In the genomic region with DNA sequence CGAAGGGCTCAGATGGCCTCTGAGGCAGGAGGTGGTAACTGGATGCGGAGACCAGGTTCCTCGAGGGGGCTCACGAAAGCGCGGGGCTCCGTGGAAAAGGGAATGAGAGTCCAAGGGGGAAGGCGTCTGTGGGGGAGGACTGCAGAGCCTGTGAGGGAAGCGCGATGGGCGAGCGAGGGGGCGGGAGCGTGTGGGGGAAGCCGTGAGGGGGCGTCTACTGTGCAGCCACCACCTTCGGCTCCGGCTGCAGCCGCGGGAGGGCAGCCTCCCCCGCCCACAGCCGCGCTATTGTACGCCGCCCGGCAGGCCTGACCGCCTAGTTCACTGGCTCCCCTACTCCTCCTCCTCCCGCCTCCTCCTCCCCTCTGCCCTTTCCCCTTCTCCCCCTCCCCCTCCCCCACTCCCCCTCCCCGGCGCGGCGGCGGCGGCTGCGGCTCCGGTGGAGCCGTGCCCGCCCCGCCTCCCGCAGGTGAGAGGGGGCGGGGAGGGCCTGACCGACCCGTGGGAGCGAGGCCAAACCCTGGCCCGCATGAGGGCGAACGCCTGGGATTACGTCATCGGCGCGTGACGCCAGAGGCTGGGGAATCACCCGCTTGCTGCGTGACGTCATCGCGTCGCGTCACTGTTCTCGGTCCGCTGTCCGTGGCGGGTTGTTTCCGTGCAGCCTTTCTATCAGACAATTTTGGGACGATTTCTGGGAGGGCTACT, we compare ENCODE assay signal across 8 cellular contexts. TPM values are rescaled to one million over a fixed set of nuclear protein-coding genes. Genes with fewer than 3 reads are reported as not detected.
A peak's percentile ranks its signal among the peaks of the same experiment; 100 is the strongest.
DNase-seq lines count a peak whose midpoint lies in the region; ATAC-seq, FAIRE-seq and TF ChIP-seq lines count a peak whose summit lies in the region.

Gene PAK1 (minus strand): TSS at position 294 of the 708 bp plus-strand sequence. CDS start 81,574 bp downstream, outside the sequence.

- H3K27me3 Mint-ChIP-seq in GM23338 (ENCODE audit: insufficient read depth, low read depth, poor library complexity): peaks cover 6% of the 10 kb centered on the region

- no peaks in the 10 kb centered on the region for H3K9me3 ChIP-seq in DOHH2 (ENCODE audit: control insufficient read depth, insufficient read depth, low read length)
- H3K9me3 ChIP-seq in neuronal stem cell (replicated peaks in 1 of 2; ENCODE audit: control insufficient read depth in 2 of 2, insufficient read depth in 1 of 2, low read depth in 1 of 2, low read length in 2 of 2): no peaks in the 10 kb centered on the region

- peak within 1 kb of the TSS; percentile 56 for H2AK5ac ChIP-seq in neuronal stem cell (ENCODE audit: low read depth, low read length)

- H3K9me2 ChIP-seq in DOHH2 (replicated peaks; ENCODE audit: control insufficient read depth, low read length) (no peaks in the 10 kb centered on the region), GM23338 (ENCODE audit: insufficient read depth) (no peaks in the 10 kb centered on the region)

- peak; percentile 83 for ATAC-seq in GM23338

- H4K91ac ChIP-seq in neuronal stem cell (ENCODE audit: low read depth, low read length, poor library complexity): no peak within 1 kb of the TSS

- H4K20me1 ChIP-seq in DOHH2 (ENCODE audit: control insufficient read depth, insufficient read depth, low read depth, low read length): no peaks in the 10 kb centered on the region
- H4K20me1 ChIP-seq in GM23338 (replicated peaks; ENCODE audit: insufficient read depth): no peaks in the 10 kb centered on the region

- FAIRE-seq in frontal cortex (lab: Jason Lieb, UNC): no peak

- peak within 1 kb of the TSS; percentile 50 for H3K23ac ChIP-seq in neuronal stem cell (ENCODE audit: low read depth, low read length, poor library complexity)

- H2BK15ac ChIP-seq in neuronal stem cell (ENCODE audit: low read length): peak within 1 kb of the TSS; percentile 76

- peak within 1 kb of the TSS; percentile 89 for H3K4me3 Mint-ChIP-seq in GM23338

- peaks cover 47% of the 10 kb centered on the region for H3K4me1 Mint-ChIP-seq in GM23338

- no peaks in the 10 kb centered on the region for H3K36me3 ChIP-seq in DOHH2 (ENCODE audit: control insufficient read depth, low read length)
- H3K36me3 ChIP-seq in GM23338 (ENCODE audit: insufficient read depth): no peaks in the 10 kb centered on the region
- H3K36me3 ChIP-seq in neuronal stem cell (replicated peaks in 1 of 2; ENCODE audit: control insufficient read depth in 2 of 2, insufficient read depth in 2 of 2, low read length in 2 of 2): no peaks in the 10 kb centered on the region

- TF ChIP-seq CTCF in DOHH2 (IDR thresholded peaks at IDR 0.05; ENCODE audit: low read depth, low read length, poor library complexity, severe bottlenecking) (peak; percentile 11), GM23338 (conservative IDR thresholded peaks at IDR 0.05; ENCODE audit: low read depth in 2 of 2) (peak in 1 of 2 experiments; percentile 52; a peak in 2 of 4 replicates), LNCaP clone FGC (IDR thresholded peaks at IDR 0.05; ENCODE audit: control insufficient read depth, extremely low read depth, insufficient read depth) (0 out of 2 replicates have a peak, but pooled peaks have one; percentile 17)

- H3K27me3 ChIP-seq in DOHH2 (ENCODE audit: control insufficient read depth, low read length) (peaks cover 33% of the 10 kb centered on the region), GM23338 (ENCODE audit: insufficient read depth) (no peaks in the 10 kb centered on the region), neuronal stem cell (ENCODE audit: control insufficient read depth in 3 of 3, insufficient read depth in 3 of 3, low read depth in 1 of 3, low read length in 3 of 3) (no peaks in the 10 kb centered on the region)

- no peak within 1 kb of the TSS for H2BK12ac ChIP-seq in neuronal stem cell (ENCODE audit: low read length)

- H3K4me2 ChIP-seq in DOHH2 (ENCODE audit: low read length) (peak within 1 kb of the TSS; percentile 63), GM23338 (peak within 1 kb of the TSS; percentile 74), neuronal stem cell (ENCODE audit: insufficient read depth, low read length, poor library complexity, severe bottlenecking) (peak within 1 kb of the TSS; percentile 81)

- H2BK5ac ChIP-seq in neuronal stem cell (ENCODE audit: low read length): peak within 1 kb of the TSS; percentile 59

- H3K9me3 Mint-ChIP-seq in GM23338: 0 out of 3 replicates have a peak, but pooled peaks cover 4% of the 10 kb centered on the region

- no peaks in the 10 kb centered on the region for H3K79me2 ChIP-seq in DOHH2 (ENCODE audit: control insufficient read depth, low read length)
- H3K79me2 ChIP-seq in GM23338 (replicated peaks; ENCODE audit: insufficient read depth): peaks cover 25% of the 10 kb centered on the region

- no peak within 1 kb of the TSS for H4K8ac ChIP-seq in neuronal stem cell (ENCODE audit: low read depth, low read length)

- H2AFZ ChIP-seq in GM23338 (peak within 1 kb of the TSS; percentile 49; the same call in 1 of the 2 replicates), neuronal stem cell (ENCODE audit: low read length) (peak within 1 kb of the TSS; percentile 93)

- peak; percentile 98 for DNase-seq in GM23338 (ENCODE audit: low spot score)
- DNase-seq in LNCaP clone FGC (ENCODE audit: low read depth): no peak
- DNase-seq in SHP77 treated with DMSO at 0.1 percent for 48 hours (lab: John Stamatoyannopoulos, UW): peak; percentile 76
- DNase-seq in activated naive CD4-positive, alpha-beta T cell (lab: John Stamatoyannopoulos, UW): peak; percentile 45 to 76 (median 61)
- peak; percentile 77 to 84 for DNase-seq in frontal cortex (ENCODE audit: low spot score in 2 of 2)
- DNase-seq in neuronal stem cell (ENCODE audit: low spot score): peak; percentile 90
- DNase-seq in stromal cell of bone marrow (ENCODE audit: low read depth): peak; percentile 67

- no CpG with 5 or more reads among the region's 65 CpGs for WGBS in neuronal stem cell (ENCODE audit: extremely low coverage in 2 of 2, insufficient read length in 2 of 2, insufficient replicate concordance in 1 of 2), 2 donors

- no peaks in the 10 kb centered on the region for H3K79me1 ChIP-seq in neuronal stem cell (ENCODE audit: low read depth, low read length)

- peak within 1 kb of the TSS; percentile 98 for H3K18ac ChIP-seq in neuronal stem cell (ENCODE audit: low read length)

- no peak within 1 kb of the TSS for H3K27ac ChIP-seq in DOHH2 (ENCODE audit: low read depth, low read length)
- H3K27ac ChIP-seq in GM23338 (ENCODE audit: low read depth): peak within 1 kb of the TSS; percentile 96
- H3K27ac ChIP-seq in neuronal stem cell (replicated peaks; ENCODE audit: low read length): peak within 1 kb of the TSS; percentile 50

- H3K4ac ChIP-seq in neuronal stem cell (ENCODE audit: low read length): peak within 1 kb of the TSS; percentile 56

- H3F3A ChIP-seq in DOHH2 (ENCODE audit: control insufficient read depth, insufficient read depth) (no peaks in the 10 kb centered on the region), GM23338 (replicated peaks; ENCODE audit: low read depth) (peaks cover 13% of the 10 kb centered on the region)

- H3K4me3 ChIP-seq in DOHH2 (ENCODE audit: low read length) (peak within 1 kb of the TSS; percentile 71), GM23338 (peak within 1 kb of the TSS; percentile 62), LNCaP clone FGC (ENCODE audit: low read depth, low read length) (no peak within 1 kb of the TSS), neuronal stem cell (ENCODE audit: low read length in 2 of 2) (peak within 1 kb of the TSS; percentile 85 to 90)

- peak within 1 kb of the TSS; percentile 98 for H3K27ac Mint-ChIP-seq in GM23338

- peak within 1 kb of the TSS; percentile 65 for H2BK120ac ChIP-seq in neuronal stem cell (ENCODE audit: low read depth, low read length)

- peak within 1 kb of the TSS; percentile 89 for H3K14ac ChIP-seq in neuronal stem cell (ENCODE audit: low read length)

- H3K9ac ChIP-seq in neuronal stem cell (ENCODE audit: low read depth, low read length, poor library complexity): peak within 1 kb of the TSS; percentile 95

- H3K4me1 ChIP-seq in DOHH2 (ENCODE audit: control insufficient read depth, low read length) (peaks cover 3% of the 10 kb centered on the region; the same call in 1 of the 2 replicates), GM23338 (ENCODE audit: insufficient read depth) (peaks cover 43% of the 10 kb centered on the region), neuronal stem cell (ENCODE audit: control insufficient read depth in 2 of 2, insufficient read depth in 1 of 2, low read depth in 1 of 2, low read length in 2 of 2) (peaks cover 9 to 25% of the 10 kb centered on the region in 2 donors)

- H3K36me3 Mint-ChIP-seq in GM23338 (ENCODE audit: low read depth): peaks cover 3% of the 10 kb centered on the region; the same call in 1 of the 3 replicates

TF ChIP-seq in GM23338, 12 proteins besides CTCF, POLR2A, EP300 and RAD21:
- TF ChIP-seq NANOG (IDR thresholded peaks at IDR 0.05; ENCODE audit: borderline replicate concordance): no peak
- TF ChIP-seq ZNF331 (CRISPR knock-in tag; IDR thresholded peaks at IDR 0.05; ENCODE audit: low read depth): no peak
- TF ChIP-seq EZH2 (IDR thresholded peaks at IDR 0.05; ENCODE audit: low read depth, unreplicated experiment): no peak
- no peak for TF ChIP-seq JUNB (IDR thresholded peaks at IDR 0.05; ENCODE audit: unreplicated experiment)
- TF ChIP-seq CREB1 (CRISPR knock-in tag; IDR thresholded peaks at IDR 0.05; ENCODE audit: low read depth): peak; percentile 100

RNA-seq across cellular contexts. Expression of gene PAK1, which starts in this region (rescaled TPM):
- 143 and 175 TPM in 2 replicates for total RNA-seq in GM23338 (2014; rRNA removed; shearing (Covaris generic))
- 102 and 109 TPM in 2 replicates for polyA plus RNA-seq in GM23338 (2016; fragmentation: Nextera tagmentation; extraction: Ambion mirVana)
- total RNA-seq in frontal cortex: 56.7 TPM
- polyA plus RNA-seq in neuronal stem cell (2013, experiment 1 of 2): 43.9 TPM
- polyA plus RNA-seq in neuronal stem cell (2013, experiment 2 of 2): 46.6 TPM
